ENCODE assay signal across 22 cellular contexts in genomic region chr12:116065561-116065960, GRCh38.
DNase-seq lines count a peak whose midpoint lies in the region; ATAC-seq and TF ChIP-seq lines count a peak whose summit lies in the region.
"Had no signal": no experiment of that assay in that cellular context is flagged by ENCODE, and none has a peak within 500 bp of the region (broad histone marks: within the 10 kb centered on the region; RNA-seq: fewer than 3 reads in every experiment).

No MANE protein-coding gene starts in this region.

- H3K27me3 ChIP-seq in adipocyte (replicated peaks; ENCODE audit: control insufficient read depth, insufficient read depth, low read length), result no peaks in the 10 kb centered on the region
- H3K27me3 ChIP-seq: foreskin keratinocyte had no signal

- ATAC-seq in GM21717 (IDR thresholded peaks at IDR 0.05; ENCODE audit: unreplicated experiment), result no peak
- ATAC-seq: activated naive CD8-positive, alpha-beta T cell treated with anti-CD3 and anti-CD28 coated beads, Interleukin-2, amount 50 U/mL, for 24 hours; effector memory CD8-positive, alpha-beta T cell; foreskin keratinocyte; GM12878; right cardiac atrium had no signal

- intact Hi-C loops in activated naive CD4-positive, alpha-beta T cell treated with anti-CD3 and anti-CD28 coated beads for 36 hours (cut with micrococcal nuclease), result no loop called here

- TF ChIP-seq CTCF in 22Rv1 (IDR thresholded peaks at IDR 0.05) (no peak), GM13977 (IDR thresholded peaks at IDR 0.05; ENCODE audit: extremely low read depth, insufficient read depth, missing control alignments) (no peak)

- H3K9me3 Mint-ChIP-seq in activated naive CD4-positive, alpha-beta T cell treated with anti-CD3 and anti-CD28 coated beads for 36 hours, result no peaks in the 10 kb centered on the region
- H3K9me3 Mint-ChIP-seq: activated naive CD8-positive, alpha-beta T cell treated with anti-CD3 and anti-CD28 coated beads, Interleukin-2, amount 50 U/mL, for 24 hours; activated T-helper 2 cell treated with anti-CD3 and anti-CD28 coated beads, Interferon-gamma antibody, Interleukin-2, Interleukin-4, amounts not matched to agents 10 μg/mL and 5 μg/mL and 100 μg/mL, durations not matched to agents 14 hours and 24 hours and 36 hours; effector memory CD8-positive, alpha-beta T cell had no signal

- H3K27ac ChIP-seq in 22Rv1, result 0 out of 2 replicates have a peak overlapping the region, but pooled peaks have one; percentile 5
- H3K27ac ChIP-seq: foreskin keratinocyte, PC-9 had no signal

- H3K9me3 ChIP-seq in adipocyte (ENCODE audit: control insufficient read depth, low read length), result no peaks in the 10 kb centered on the region

- H3K9ac ChIP-seq in adipocyte (ENCODE audit: low read length), result peak overlapping the region; percentile 2

- no peaks in the 10 kb centered on the region for H3K36me3 ChIP-seq in adipocyte (ENCODE audit: control insufficient read depth, insufficient read depth, low read length, severe bottlenecking)

- H3K27ac Mint-ChIP-seq in activated naive CD4-positive, alpha-beta T cell treated with anti-CD3 and anti-CD28 coated beads for 36 hours, result no peak overlapping the region
- H3K27ac Mint-ChIP-seq: activated naive CD8-positive, alpha-beta T cell treated with anti-CD3 and anti-CD28 coated beads, Interleukin-2, amount 50 U/mL, for 24 hours; activated T-helper 2 cell treated with anti-CD3 and anti-CD28 coated beads, Interferon-gamma antibody, Interleukin-2, Interleukin-4, amounts not matched to agents 10 μg/mL and 5 μg/mL and 100 μg/mL, durations not matched to agents 14 hours and 24 hours and 36 hours; effector memory CD8-positive, alpha-beta T cell had no signal

- in situ Hi-C loops in GM13977 (cut with MboI; ENCODE audit: low pct_unique_long_range_greater_than_20kb, low sequenced_read_pairs, unreplicated experiment), result no loop called here

- no peaks in the 10 kb centered on the region for H3K27me3 Mint-ChIP-seq in activated naive CD4-positive, alpha-beta T cell treated with anti-CD3 and anti-CD28 coated beads for 36 hours (ENCODE audit: low read depth)
- H3K27me3 Mint-ChIP-seq: activated naive CD8-positive, alpha-beta T cell treated with anti-CD3 and anti-CD28 coated beads, Interleukin-2, amount 50 U/mL, for 24 hours; effector memory CD8-positive, alpha-beta T cell had no signal

- CTCF ChIA-PET in activated naive CD4-positive, alpha-beta T cell treated with anti-CD3 and anti-CD28 coated beads for 36 hours (lab: Charles Lee), result interaction anchor here (0.6 to 1.1 kb wide), 2 partner anchors 143 to 171 kb away, joined by 3 to 4 read pairs; no protein-coding TSS in a partner anchor

- H3K4me3 Mint-ChIP-seq in activated naive CD4-positive, alpha-beta T cell treated with anti-CD3 and anti-CD28 coated beads for 36 hours, result no peak overlapping the region
- H3K4me3 Mint-ChIP-seq: activated naive CD8-positive, alpha-beta T cell treated with anti-CD3 and anti-CD28 coated beads, Interleukin-2, amount 50 U/mL, for 24 hours; effector memory CD8-positive, alpha-beta T cell had no signal

- H3K4me1 Mint-ChIP-seq in activated naive CD4-positive, alpha-beta T cell treated with anti-CD3 and anti-CD28 coated beads for 36 hours (ENCODE audit: low read depth), result peaks cover 41% of the 10 kb centered on the region

- peak overlapping the region; percentile 19 for H3K4me3 ChIP-seq in adipocyte (ENCODE audit: low read length)
- H3K4me3 ChIP-seq: GM12878, PC-9 had no signal

- H3K4me1 ChIP-seq in adipocyte (ENCODE audit: control insufficient read depth, insufficient read depth, low read length), result peaks cover 54% of the 10 kb centered on the region

- DNase-seq in DMS79 treated with DMSO at 0.1 percent for 48 hours (lab: John Stamatoyannopoulos, UW) (peak; percentile 86), adipocyte (ENCODE audit: low read depth) (peak; percentile 58), iris pigment epithelial cell (ENCODE audit: low read depth) (peak; percentile 14), anterior cingulate cortex (lab: John Stamatoyannopoulos, UW) (no peak), GM13977 (ENCODE audit: low spot score) (no peak)
- DNase-seq in activated naive CD4-positive, alpha-beta T cell treated with anti-CD3 and anti-CD28 coated beads for 36 hours, result no peak
- DNase-seq: activated naive CD8-positive, alpha-beta T cell treated with anti-CD3 and anti-CD28 coated beads, Interleukin-2, amount 50 U/mL, for 24 hours; COR-L47; effector memory CD8-positive, alpha-beta T cell; foreskin keratinocyte; GDM1; KG1; NCI-H1417; NCI-H526 treated with DMSO at 0.1 percent for 48 hours; occipital lobe; PC-9; right cardiac atrium; T1000 had no signal

- no peaks in the 10 kb centered on the region for H3K36me3 Mint-ChIP-seq in activated naive CD4-positive, alpha-beta T cell treated with anti-CD3 and anti-CD28 coated beads for 36 hours (ENCODE audit: low read depth)

Comparison
In these comparisons a context has a peak if more than half of its experiments do, and no peak if none do; other contexts are left out.
1. DNase-seq: peak in DMS79 treated with DMSO at 0.1 percent for 48 hours (single experiment), adipocyte (single experiment) and iris pigment epithelial cell (single experiment); none in anterior cingulate cortex (0 of 58), GM13977 (single experiment) and activated naive CD4-positive, alpha-beta T cell treated with anti-CD3 and anti-CD28 coated beads for 36 hours (single experiment).